17 cellular contexts compared by ENCODE assay signal in the genomic region with DNA sequence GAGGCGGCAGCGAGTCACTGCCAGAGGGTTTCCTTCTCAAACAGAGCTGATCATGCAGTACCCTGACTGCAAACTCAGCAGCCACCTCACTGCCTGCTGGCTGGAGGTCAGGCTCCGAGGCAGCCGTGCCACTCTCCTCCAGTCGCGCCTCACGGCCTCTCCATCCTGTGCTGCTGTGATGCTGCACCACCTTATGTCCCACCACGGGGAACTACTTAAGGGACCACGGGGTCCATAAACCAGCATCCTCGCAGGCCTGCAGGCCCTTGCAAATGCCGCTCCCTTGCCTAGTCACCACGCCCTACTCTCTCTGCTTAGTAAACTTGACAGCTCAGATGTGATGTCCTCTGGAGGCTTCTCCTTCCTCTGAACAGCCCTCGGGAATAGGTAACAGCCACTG.
"Had no signal": no experiment of that assay in that cellular context is flagged by ENCODE, and none has a peak within 500 bp of the region (broad histone marks: within the 10 kb centered on the region; RNA-seq: fewer than 3 reads in every experiment).

No MANE protein-coding gene starts in this region.

- ATAC-seq: activated naive CD8-positive, alpha-beta T cell treated with anti-CD3 and anti-CD28 coated beads, Interleukin-2, amount 50 U/mL, for 24 hours; activated T-cell treated with anti-CD3 and anti-CD28 coated beads, Interleukin-2, amount 50 U/mL, for 4 hours had no signal

- H3K4me3 ChIP-seq: prostate gland, thyroid gland had no signal

- H3K27me3 ChIP-seq: thyroid gland had no signal

- H3K27ac ChIP-seq: epithelial cell of prostate, prostate gland, thyroid gland had no signal

- H3K27ac Mint-ChIP-seq: activated B cell treated with CpG ODN at 0.5 μM for 24 hours; activated naive CD4-positive, alpha-beta T cell treated with anti-CD3 and anti-CD28 coated beads for 36 hours; activated naive CD8-positive, alpha-beta T cell treated with anti-CD3 and anti-CD28 coated beads, Interleukin-2, amount 50 U/mL, for 24 hours; activated T-helper 2 cell treated with anti-CD3 and anti-CD28 coated beads, Interferon-gamma antibody, Interleukin-2, Interleukin-4, amounts not matched to agents 10 μg/mL and 5 μg/mL and 100 μg/mL, durations not matched to agents 14 hours and 24 hours and 36 hours; stimulated activated naive CD8-positive, alpha-beta T cell treated with anti-CD3 and anti-CD28 coated beads, Interleukin-15, Interleukin-2, amounts not matched to agents 100 ng/mL and 50 ng/mL, for 24 hours; T-helper 1 cell treated with Interleukin-12 subunit alpha and Interleukin-12 subunit beta and Interleukin-4 antibody, amounts not matched to agents 30 μg/mL and 1 μg/mL, for 36 hours had no signal

- H3K9me3 Mint-ChIP-seq: activated B cell treated with CpG ODN at 0.5 μM for 24 hours; activated naive CD4-positive, alpha-beta T cell treated with anti-CD3 and anti-CD28 coated beads for 36 hours; activated naive CD8-positive, alpha-beta T cell treated with anti-CD3 and anti-CD28 coated beads, Interleukin-2, amount 50 U/mL, for 24 hours; activated T-cell treated with anti-CD3 and anti-CD28 coated beads, Interleukin-2, amount 50 U/mL, for 4 hours; activated T-helper 2 cell treated with anti-CD3 and anti-CD28 coated beads, Interferon-gamma antibody, Interleukin-2, Interleukin-4, amounts not matched to agents 10 μg/mL and 5 μg/mL and 100 μg/mL, durations not matched to agents 14 hours and 24 hours and 36 hours; naive B cell; stimulated activated naive CD8-positive, alpha-beta T cell treated with anti-CD3 and anti-CD28 coated beads, Interleukin-15, Interleukin-2, amounts not matched to agents 100 ng/mL and 50 ng/mL, for 24 hours; T-helper 1 cell treated with Interleukin-12 subunit alpha and Interleukin-12 subunit beta and Interleukin-4 antibody, amounts not matched to agents 30 μg/mL and 1 μg/mL, for 36 hours had no signal

- H3K27me3 Mint-ChIP-seq: activated B cell treated with CpG ODN at 0.5 μM for 24 hours; activated naive CD8-positive, alpha-beta T cell treated with anti-CD3 and anti-CD28 coated beads, Interleukin-2, amount 50 U/mL, for 24 hours; naive B cell; stimulated activated naive CD8-positive, alpha-beta T cell treated with anti-CD3 and anti-CD28 coated beads, Interleukin-15, Interleukin-2, amounts not matched to agents 100 ng/mL and 50 ng/mL, for 24 hours had no signal

- H3K36me3 ChIP-seq: prostate gland, thyroid gland had no signal

- H3K4me3 Mint-ChIP-seq: activated B cell treated with CpG ODN at 0.5 μM for 24 hours; activated naive CD4-positive, alpha-beta T cell treated with anti-CD3 and anti-CD28 coated beads for 36 hours; activated naive CD8-positive, alpha-beta T cell treated with anti-CD3 and anti-CD28 coated beads, Interleukin-2, amount 50 U/mL, for 24 hours; activated T-cell treated with anti-CD3 and anti-CD28 coated beads, Interleukin-2, amount 50 U/mL, for 4 hours; naive B cell; stimulated activated naive CD8-positive, alpha-beta T cell treated with anti-CD3 and anti-CD28 coated beads, Interleukin-15, Interleukin-2, amounts not matched to agents 100 ng/mL and 50 ng/mL, for 24 hours; T-helper 1 cell treated with Interleukin-12 subunit alpha and Interleukin-12 subunit beta and Interleukin-4 antibody, amounts not matched to agents 30 μg/mL and 1 μg/mL, for 36 hours had no signal

- H3K4me1 Mint-ChIP-seq: activated B cell treated with CpG ODN at 0.5 μM for 24 hours; activated naive CD8-positive, alpha-beta T cell treated with anti-CD3 and anti-CD28 coated beads, Interleukin-2, amount 50 U/mL, for 24 hours; naive B cell had no signal

- DNase-seq: activated B cell treated with CpG ODN at 0.5 μM for 24 hours; activated CD4-positive, alpha-beta T cell treated with anti-CD3 and anti-CD28 coated beads for 4 hours; activated CD4-positive, alpha-beta T cell treated with anti-CD3 and anti-CD28 coated beads, Interleukin-2, amount 50 U/mL, for 48 hours; activated CD8-positive, alpha-beta memory T cell treated with anti-CD3 and anti-CD28 coated beads, Interleukin-2, amount 50 U/mL, for 48 hours; activated naive CD4-positive, alpha-beta T cell treated with anti-CD3 and anti-CD28 coated beads for 36 hours; activated naive CD8-positive, alpha-beta T cell treated with anti-CD3 and anti-CD28 coated beads, Interleukin-2, amount 50 U/mL, for 24 hours; activated T-cell treated with anti-CD3 and anti-CD28 coated beads, Interleukin-2, amount 50 U/mL, for 4 hours; cerebellar nuclear complex; naive B cell; stimulated activated CD4-positive, alpha-beta T cell treated with anti-CD3 and anti-CD28 coated beads, Interleukin-12 subunit alpha, Interleukin-12 subunit beta, amount 100 ng/mL, for 4 hours; substantia nigra; thyroid gland had no signal

- H3K4me1 ChIP-seq: prostate gland had no signal

- H3K9me3 ChIP-seq: prostate gland, thyroid gland had no signal
